Comparison of ENCODE assay signal across 26 cellular contexts in genomic region chr18:36856815-36857214, GRCh38.
"Had no signal": no experiment of that assay in that cellular context is flagged by ENCODE, and none has a peak within 500 bp of the region (broad histone marks: within the 10 kb centered on the region; RNA-seq: fewer than 3 reads in every experiment).

No MANE protein-coding gene starts in this region.

- DNase-seq: activated CD4-positive, alpha-beta T cell treated with anti-CD3 and anti-CD28 coated beads for 4 hours; activated CD4-positive, alpha-beta T cell treated with anti-CD3 and anti-CD28 coated beads, Interleukin-2, amount 50 U/mL, for 4 hours; activated CD8-positive, alpha-beta memory T cell treated with anti-CD3 and anti-CD28 coated beads, Interleukin-2, amount 50 U/mL, for 4 hours; activated effector memory CD4-positive, alpha-beta T cell treated with anti-CD3 and anti-CD28 coated beads, Interleukin-2, amount 50 U/mL, for 16 hours; activated naive CD4-positive, alpha-beta T cell treated with anti-CD3 and anti-CD28 coated beads for 36 hours; activated naive CD8-positive, alpha-beta T cell treated with anti-CD3 and anti-CD28 coated beads for 36 hours; activated T-cell treated with anti-CD3 and anti-CD28 coated beads, Interleukin-2, amount 50 U/mL, for 1 hour; adrenal gland; aorta; caudate nucleus; cortex of kidney; foreskin keratinocyte; heart right ventricle; mucosa of descending colon; spleen; stimulated activated naive CD4-positive, alpha-beta T cell; T-helper 1 cell; tibial artery; upper lobe of right lung had no signal

- H3K4me3 Mint-ChIP-seq: activated naive CD4-positive, alpha-beta T cell treated with anti-CD3 and anti-CD28 coated beads for 36 hours; activated naive CD8-positive, alpha-beta T cell treated with anti-CD3 and anti-CD28 coated beads for 36 hours; activated T-helper 1 cell treated with anti-CD3 and anti-CD28 coated beads, Interleukin-12 subunit alpha, Interleukin-12 subunit beta, Interleukin-2, Interleukin-4 antibody, amounts not matched to agents 30 ng/mL and 10 ng/mL and 1 ng/mL, durations not matched to agents 14 hours and 24 hours and 36 hours; brain; natural killer cell treated with Interleukin-12 subunit alpha and Interleukin-12 subunit beta and Interleukin-15 and Interleukin-18, amount 100 ng/mL, for 72 hours; T-helper 2 cell treated with Interferon-gamma antibody and Interleukin-4, amounts not matched to agents 5 μg/mL and 100 μg/mL, for 36 hours had no signal

- H3K36me3 ChIP-seq: adrenal gland, upper lobe of right lung had no signal

- H3K27me3 Mint-ChIP-seq: activated naive CD8-positive, alpha-beta T cell treated with anti-CD3 and anti-CD28 coated beads for 36 hours; brain; natural killer cell treated with Interleukin-12 subunit alpha and Interleukin-12 subunit beta and Interleukin-15 and Interleukin-18, amount 100 ng/mL, for 72 hours had no signal

- H3K9me3 ChIP-seq: esophagus muscularis mucosa, mucosa of descending colon, suprapubic skin, upper lobe of right lung had no signal

- H3K27me3 ChIP-seq: adrenal gland, esophagus muscularis mucosa, foreskin keratinocyte, heart right ventricle, left lung, spleen, suprapubic skin, tibial artery, upper lobe of right lung had no signal

- H3K4me1 ChIP-seq: adrenal gland, foreskin keratinocyte, left lung, spleen, suprapubic skin, upper lobe of right lung had no signal

- H3K4me3 ChIP-seq: adrenal gland, esophagus muscularis mucosa, heart right ventricle, left lung, mucosa of descending colon, spleen, suprapubic skin, tibial artery, upper lobe of right lung had no signal

- H3K27ac ChIP-seq: adrenal gland, esophagus muscularis mucosa, foreskin keratinocyte, heart right ventricle, left lung, spleen, suprapubic skin, tibial artery, upper lobe of right lung had no signal

- ATAC-seq: foreskin keratinocyte; left lung; mucosa of descending colon; natural killer cell treated with Interleukin-12 subunit alpha and Interleukin-12 subunit beta and Interleukin-15 and Interleukin-18, amount 100 ng/mL, for 72 hours; upper lobe of right lung had no signal

- H3K27ac Mint-ChIP-seq: activated naive CD4-positive, alpha-beta T cell treated with anti-CD3 and anti-CD28 coated beads for 36 hours; activated naive CD8-positive, alpha-beta T cell treated with anti-CD3 and anti-CD28 coated beads for 36 hours; activated T-helper 1 cell treated with anti-CD3 and anti-CD28 coated beads, Interleukin-12 subunit alpha, Interleukin-12 subunit beta, Interleukin-2, Interleukin-4 antibody, amounts not matched to agents 30 ng/mL and 10 ng/mL and 1 ng/mL, durations not matched to agents 14 hours and 24 hours and 36 hours; brain; natural killer cell treated with Interleukin-12 subunit alpha and Interleukin-12 subunit beta and Interleukin-15 and Interleukin-18, amount 100 ng/mL, for 72 hours; T-helper 2 cell treated with Interferon-gamma antibody and Interleukin-4, amounts not matched to agents 5 μg/mL and 100 μg/mL, for 36 hours had no signal
